ENCODE assay signal across 29 cellular contexts in genomic region chr17:76161113-76161512, GRCh38. TPM values are rescaled to one million over a fixed set of nuclear protein-coding genes. Genes with fewer than 3 reads are reported as not detected.
DNase-seq lines count a peak whose midpoint lies in the region; FAIRE-seq and TF ChIP-seq lines count a peak whose summit lies in the region.
"Had no signal": no experiment of that assay in that cellular context is flagged by ENCODE, and none has a peak within 500 bp of the region (broad histone marks: within the 10 kb centered on the region; RNA-seq: fewer than 3 reads in every experiment).

No MANE protein-coding gene starts in this region.

- no peak for TF ChIP-seq POLR2A in breast epithelium (IDR thresholded peaks at IDR 0.05)

- no peaks in the 10 kb centered on the region for H3K27me3 Mint-ChIP-seq in neural crest cell (ENCODE audit: low read depth)
- H3K27me3 Mint-ChIP-seq: activated T-cell treated with anti-CD3 and anti-CD28 coated beads, Interleukin-2, amount 50 U/mL, for 24 hours had no signal

- H3K27ac Mint-ChIP-seq in neural crest cell (ENCODE audit: unreplicated experiment): peak overlapping the region; percentile 50
- H3K27ac Mint-ChIP-seq: activated T-cell treated with anti-CD3 and anti-CD28 coated beads, Interleukin-2, amount 50 U/mL, for 24 hours; neural progenitor cell; stimulated activated naive B cell treated with anti-CD40 and anti-IgM and Interleukin-4, amounts not matched to agents 10 μg/mL and 1 μg/mL and 100 μg/mL, for 72 hours had no signal

- H3K9me3 ChIP-seq in WERI-Rb-1 (ENCODE audit: severe bottlenecking): no peaks in the 10 kb centered on the region
- no peaks in the 10 kb centered on the region for H3K9me3 ChIP-seq in HAP-1
- no peaks in the 10 kb centered on the region for H3K9me3 ChIP-seq in breast epithelium
- H3K9me3 ChIP-seq: A549, MG63, mucosa of descending colon, SJCRH30, uterus had no signal

- H3K9me3 Mint-ChIP-seq in neural crest cell: no peaks in the 10 kb centered on the region
- H3K9me3 Mint-ChIP-seq: activated T-cell treated with anti-CD3 and anti-CD28 coated beads, Interleukin-2, amount 50 U/mL, for 24 hours; CD8-positive, alpha-beta memory T cell; neural progenitor cell; stimulated activated naive B cell treated with anti-CD40 and anti-IgM and Interleukin-4, amounts not matched to agents 10 μg/mL and 1 μg/mL and 100 μg/mL, for 72 hours had no signal

- H3K36me3 ChIP-seq in WERI-Rb-1: peaks cover 9% of the 10 kb centered on the region
- peaks cover 16% of the 10 kb centered on the region for H3K36me3 ChIP-seq in HAP-1 (replicated peaks)
- no peaks in the 10 kb centered on the region for H3K36me3 ChIP-seq in breast epithelium
- H3K36me3 ChIP-seq: MG63, neural progenitor cell, SJCRH30, uterus had no signal

- H3K27ac ChIP-seq in C4-2B (peak overlapping the region; percentile 73), WERI-Rb-1 (peak overlapping the region; percentile 48), breast epithelium (no peak overlapping the region)
- H3K27ac ChIP-seq: A549, foreskin keratinocyte, GM23248, neural progenitor cell, SJCRH30, uterus had no signal

- H3K4me1 Mint-ChIP-seq in neural crest cell: peaks cover 12% of the 10 kb centered on the region
- H3K4me1 Mint-ChIP-seq: stimulated activated naive B cell treated with anti-CD40 and anti-IgM and Interleukin-4, amounts not matched to agents 10 μg/mL and 1 μg/mL and 100 μg/mL, for 72 hours had no signal

- H3K4me1 ChIP-seq in HAP-1 (no peaks in the 10 kb centered on the region), breast epithelium (no peaks in the 10 kb centered on the region)
- H3K4me1 ChIP-seq: foreskin keratinocyte, uterus had no signal

- in situ Hi-C loops in HAP-1 (cut with MboI; ENCODE audit: low sequenced_read_pairs): no loop called here

- H3K4me3 ChIP-seq in WERI-Rb-1 (ENCODE audit: low read depth, low read length) (0 out of 2 replicates have a peak overlapping the region, but pooled peaks have one; percentile 1), HAP-1 (no peak overlapping the region), breast epithelium (no peak overlapping the region)
- H3K4me3 ChIP-seq: A549, GM23248, lung, MG63, mucosa of descending colon, neural progenitor cell, SJCRH30, uterus had no signal

- no peak for DNase-seq in WERI-Rb-1
- DNase-seq in neural crest cell (ENCODE audit: low read depth, low spot score): no peak
- no peak for DNase-seq in T-helper 2 cell
- DNase-seq in HAP-1 (ENCODE audit: low spot score in 2 of 2): no peak
- DNase-seq in SK-N-DZ (ENCODE audit: low spot score): no peak
- DNase-seq in breast epithelium (ENCODE audit: low spot score in 2 of 2): no peak
- DNase-seq: activated CD4-positive, alpha-beta T cell treated with anti-CD3 and anti-CD28 coated beads for 1 hour; activated gamma-delta T cell; activated T-cell treated with anti-CD3 and anti-CD28 coated beads, Interleukin-2, amount 50 U/mL, for 24 hours; CD8-positive, alpha-beta memory T cell; DMS 273 treated with DMSO at 0.1 percent for 48 hours; effector CD4-positive, alpha-beta T cell; foreskin keratinocyte; GM23248; KG1; MG63; mucosa of descending colon; NCI-H2029 treated with DMSO at 0.1 percent for 48 hours; stimulated activated CD4-positive, alpha-beta T cell treated with anti-CD3 and anti-CD28 coated beads, Interleukin-15, amount 100 ng/mL, for 24 hours; stimulated activated naive B cell treated with anti-CD40 and anti-IgM and Interleukin-4, amounts not matched to agents 10 μg/mL and 1 μg/mL and 100 μg/mL, for 72 hours; uterus had no signal

- FAIRE-seq in islet of Langerhans (lab: Jason Lieb, UNC): peak; percentile 60
- FAIRE-seq: GM12892 had no signal

- intact Hi-C loops in breast epithelium (cut with DNase I; ENCODE audit: low total_unique reads): no loop called here

- H3K27me3 ChIP-seq in WERI-Rb-1 (ENCODE audit: insufficient read depth, low read depth, severe bottlenecking) (no peaks in the 10 kb centered on the region), HAP-1 (ENCODE audit: low read depth) (no peaks in the 10 kb centered on the region), breast epithelium (no peaks in the 10 kb centered on the region)
- H3K27me3 ChIP-seq: MG63, neural progenitor cell, SJCRH30, uterus had no signal

- H3K36me3 Mint-ChIP-seq in neural crest cell (ENCODE audit: low read depth): peaks cover 4% of the 10 kb centered on the region

- TF ChIP-seq CTCF in C4-2B (conservative IDR thresholded peaks at IDR 0.05): no peak
- no peak for TF ChIP-seq CTCF in WERI-Rb-1 (IDR thresholded peaks at IDR 0.05; ENCODE audit: low read depth, low read length)
- no peak for TF ChIP-seq CTCF in neural crest cell (conservative IDR thresholded peaks at IDR 0.05)
- TF ChIP-seq CTCF in breast epithelium (IDR thresholded peaks at IDR 0.05): no peak

- H3K4me3 Mint-ChIP-seq in neural crest cell: no peak overlapping the region
- H3K4me3 Mint-ChIP-seq: activated T-cell treated with anti-CD3 and anti-CD28 coated beads, Interleukin-2, amount 50 U/mL, for 24 hours; CD8-positive, alpha-beta memory T cell; neural progenitor cell; stimulated activated naive B cell treated with anti-CD40 and anti-IgM and Interleukin-4, amounts not matched to agents 10 μg/mL and 1 μg/mL and 100 μg/mL, for 72 hours had no signal

RNA-seq across cellular contexts. Expression of gene FOXJ1, which starts 20.1 kb away (rescaled TPM):
- 4.3 and 4.5 TPM in 2 replicates for total RNA-seq in neural crest cell
- polyA plus RNA-seq in SK-N-DZ (2014; cell fraction: cytosol; rRNA removed): 0.70 and 0.80 TPM in 2 replicates
- 0.21 and 1.1 TPM in 2 replicates for polyA plus RNA-seq in SK-N-DZ (2014; cell fraction: nucleus; rRNA removed)
- under 1 TPM in 1 of 3 donors, not detected in 2; 0.15 TPM for total RNA-seq in breast epithelium
- total RNA-seq: GM23248, RPMI7951 had no signal
- polyA plus RNA-seq: GM23248 had no signal

RNA-seq across cellular contexts. Expression of gene EXOC7, which starts 57.5 kb away (rescaled TPM):
- total RNA-seq in neural crest cell: 195 and 205 TPM in 2 replicates
- 57.8 and 63.1 TPM in 2 replicates for polyA plus RNA-seq in SK-N-DZ (2014; cell fraction: cytosol; rRNA removed)
- 161 and 177 TPM in 2 replicates for polyA plus RNA-seq in SK-N-DZ (2014; cell fraction: nucleus; rRNA removed)
- 100 to 1,000 TPM in 1 of 3 donors, 10 to 100 TPM in 2; 91.4 to 103 (median 93.9) TPM for total RNA-seq in breast epithelium

Comparison
In these comparisons a context has a peak if more than half of its experiments do, and no peak if none do; other contexts are left out.
1. H3K27ac ChIP-seq: peak in C4-2B (single experiment) and WERI-Rb-1 (single experiment); none in breast epithelium (0 of 2).